31 cellular contexts compared by ENCODE assay signal in genomic region chr15:74343797-74344127, GRCh38. TPM values are rescaled to one million over a fixed set of nuclear protein-coding genes. Genes with fewer than 3 reads are reported as not detected.
"Had no signal": no experiment of that assay in that cellular context is flagged by ENCODE, and none has a peak within 500 bp of the region (broad histone marks: within the 10 kb centered on the region; RNA-seq: fewer than 3 reads in every experiment).

No MANE protein-coding gene starts in this region.

- H3K9me3 ChIP-seq: ascending aorta, breast epithelium had no signal

- H3K9me3 Mint-ChIP-seq: activated B cell treated with CpG ODN at 0.5 μM for 24 hours; activated CD8-positive, alpha-beta T cell treated with anti-CD3 and anti-CD28 coated beads for 36 hours; activated naive CD4-positive, alpha-beta T cell treated with anti-CD3 and anti-CD28 coated beads, Interleukin-2, amount 10 ng/mL, durations not matched to agents 7 days and 5 days; activated naive CD4-positive, alpha-beta T cell treated with anti-CD3 and anti-CD28 coated beads, Interleukin-2, amount 50 U/mL, for 72 hours; activated naive CD8-positive, alpha-beta T cell treated with anti-CD3 and anti-CD28 coated beads, Interleukin-2, amount 10 ng/mL, durations not matched to agents 7 days and 5 days; activated T-cell treated with anti-CD3 and anti-CD28 coated beads, Interleukin-2, amount 50 U/mL, for 4 hours; activated T-helper 17 cell treated with anti-CD3 and anti-CD28 coated beads, Interleukin-2, amount 50 U/mL, for 72 hours; brain; T-helper 2 cell treated with Interferon-gamma antibody and Interleukin-4, amounts not matched to agents 5 μg/mL and 100 μg/mL, for 36 hours had no signal

- H3K27me3 ChIP-seq: ascending aorta, breast epithelium, cardiac muscle cell had no signal

- H3K27ac Mint-ChIP-seq: activated B cell treated with CpG ODN at 0.5 μM for 24 hours; activated CD8-positive, alpha-beta T cell treated with anti-CD3 and anti-CD28 coated beads for 36 hours; activated naive CD4-positive, alpha-beta T cell treated with anti-CD3 and anti-CD28 coated beads, Interleukin-2, amount 10 ng/mL, durations not matched to agents 7 days and 5 days; activated naive CD4-positive, alpha-beta T cell treated with anti-CD3 and anti-CD28 coated beads, Interleukin-2, amount 50 U/mL, for 72 hours; activated naive CD8-positive, alpha-beta T cell treated with anti-CD3 and anti-CD28 coated beads, Interleukin-2, amount 10 ng/mL, durations not matched to agents 7 days and 5 days; activated T-helper 17 cell treated with anti-CD3 and anti-CD28 coated beads, Interleukin-2, amount 50 U/mL, for 72 hours; brain; T-helper 17 cell had no signal

- H3K4me3 ChIP-seq: ascending aorta, breast epithelium, cardiac muscle cell had no signal

- H3K4me3 Mint-ChIP-seq: activated B cell treated with CpG ODN at 0.5 μM for 24 hours; activated CD8-positive, alpha-beta T cell treated with anti-CD3 and anti-CD28 coated beads for 36 hours; activated naive CD4-positive, alpha-beta T cell treated with anti-CD3 and anti-CD28 coated beads, Interleukin-2, amount 10 ng/mL, durations not matched to agents 7 days and 5 days; activated naive CD8-positive, alpha-beta T cell treated with anti-CD3 and anti-CD28 coated beads, Interleukin-2, amount 10 ng/mL, durations not matched to agents 7 days and 5 days; activated T-cell treated with anti-CD3 and anti-CD28 coated beads, Interleukin-2, amount 50 U/mL, for 4 hours; activated T-helper 17 cell treated with anti-CD3 and anti-CD28 coated beads, Interleukin-2, amount 50 U/mL, for 72 hours; brain; T-helper 17 cell; T-helper 2 cell treated with Interferon-gamma antibody and Interleukin-4, amounts not matched to agents 5 μg/mL and 100 μg/mL, for 36 hours had no signal

- H3K4me1 ChIP-seq: ascending aorta, breast epithelium had no signal

- H3K36me3 ChIP-seq: ascending aorta, breast epithelium, cardiac muscle cell, WERI-Rb-1 had no signal

- H3K4me1 Mint-ChIP-seq: activated B cell treated with CpG ODN at 0.5 μM for 24 hours; activated naive CD4-positive, alpha-beta T cell treated with anti-CD3 and anti-CD28 coated beads, Interleukin-2, amount 10 ng/mL, durations not matched to agents 7 days and 5 days; brain had no signal

- H3K27ac ChIP-seq: ascending aorta, breast epithelium, cardiac muscle cell, WERI-Rb-1 had no signal

- H3K36me3 Mint-ChIP-seq: activated naive CD4-positive, alpha-beta T cell treated with anti-CD3 and anti-CD28 coated beads, Interleukin-2, amount 10 ng/mL, durations not matched to agents 7 days and 5 days; activated naive CD4-positive, alpha-beta T cell treated with anti-CD3 and anti-CD28 coated beads, Interleukin-2, amount 50 U/mL, for 72 hours; activated naive CD8-positive, alpha-beta T cell treated with anti-CD3 and anti-CD28 coated beads, Interleukin-2, amount 10 ng/mL, durations not matched to agents 7 days and 5 days; brain had no signal

- ATAC-seq: activated CD4-positive, CD25-positive, alpha-beta regulatory T cell treated with anti-CD3 and anti-CD28 coated beads, Interleukin-2, amount 50 U/mL, for 24 hours; activated CD8-positive, alpha-beta T cell treated with anti-CD3 and anti-CD28 coated beads for 36 hours; activated naive CD4-positive, alpha-beta T cell treated with anti-CD3 and anti-CD28 coated beads, Interleukin-2, amount 50 U/mL, for 72 hours; activated T-cell treated with anti-CD3 and anti-CD28 coated beads, Interleukin-2, amount 50 U/mL, for 4 hours; activated T-helper 17 cell treated with anti-CD3 and anti-CD28 coated beads, Interleukin-2, amount 50 U/mL, for 72 hours; esophagus mucosa; T-helper 17 cell had no signal

- DNase-seq: activated B cell treated with CpG ODN at 0.5 μM for 24 hours; activated CD4-positive, alpha-beta T cell treated with anti-CD3 and anti-CD28 coated beads for 48 hours; activated CD4-positive, alpha-beta T cell treated with anti-CD3 and anti-CD28 coated beads, Interleukin-2, amount 50 U/mL, for 1 hour; activated CD4-positive, alpha-beta T cell treated with anti-CD3 and anti-CD28 coated beads, Interleukin-2, amount 50 U/mL, for 48 hours; activated CD8-positive, alpha-beta memory T cell treated with anti-CD3 and anti-CD28 coated beads for 24 hours; activated CD8-positive, alpha-beta T cell treated with anti-CD3 and anti-CD28 coated beads for 36 hours; activated gamma-delta T cell; activated naive CD4-positive, alpha-beta T cell; activated naive CD4-positive, alpha-beta T cell treated with anti-CD3 and anti-CD28 coated beads, Interleukin-2, amount 10 ng/mL, durations not matched to agents 7 days and 5 days; activated naive CD8-positive, alpha-beta T cell treated with anti-CD3 and anti-CD28 coated beads, Interleukin-2, amount 10 ng/mL, durations not matched to agents 7 days and 5 days; activated T-cell treated with anti-CD3 and anti-CD28 coated beads, Interleukin-2, amount 50 U/mL, for 4 hours; central memory CD4-positive, alpha-beta T cell; cerebellar nuclear complex; cortex of kidney; dermis blood vessel endothelial cell; effector CD4-positive, alpha-beta T cell; foreskin fibroblast; T-helper 1 cell; T-helper 17 cell; T1000; WERI-Rb-1 had no signal

RNA-seq across cellular contexts. Expression of gene CYP11A1, which starts 23.7 kb away (rescaled TPM):
- total RNA-seq: activated B cell treated with CpG ODN at 0.5 μM for 24 hours; activated naive CD8-positive, alpha-beta T cell treated with anti-CD3 and anti-CD28 coated beads, Interleukin-2, amount 10 ng/mL, durations not matched to agents 7 days and 5 days; activated T-helper 17 cell treated with anti-CD3 and anti-CD28 coated beads, Interleukin-2, amount 50 U/mL, for 72 hours; dermis blood vessel endothelial cell; frontal cortex; T-helper 17 cell had no signal
